23 cellular contexts compared by ENCODE assay signal in the genomic region with DNA sequence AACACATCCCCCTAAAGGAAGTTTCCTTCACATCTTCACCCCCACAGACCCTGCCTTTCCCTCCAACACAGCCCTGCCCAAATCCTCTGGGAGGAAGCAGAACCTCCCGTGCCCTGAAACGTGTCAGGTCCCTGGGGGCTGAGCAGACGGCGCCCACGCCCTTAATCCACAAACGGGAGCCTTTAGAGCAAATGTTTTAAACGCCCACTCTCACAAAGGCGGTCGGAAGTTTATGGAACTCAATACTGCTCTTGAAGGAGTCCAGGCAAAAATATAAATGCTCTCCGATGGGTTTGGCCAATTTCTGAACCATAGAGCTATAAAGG.
DNase-seq lines count a peak whose midpoint lies in the region; ATAC-seq, FAIRE-seq and TF ChIP-seq lines count a peak whose summit lies in the region.
"Had no signal": no experiment of that assay in that cellular context is flagged by ENCODE, and none has a peak within 500 bp of the region (broad histone marks: within the 10 kb centered on the region; RNA-seq: fewer than 3 reads in every experiment).

No MANE protein-coding gene starts in this region.

- H3K9me3 ChIP-seq in heart right ventricle (peaks cover 0 to 23% (median 0%) of the 10 kb centered on the region in 11 donors), right atrium auricular region (peaks cover 0 to 9% of the 10 kb centered on the region in 2 donors), Panc1 (ENCODE audit: control insufficient read depth, insufficient read depth, low read depth, low read length) (no peaks in the 10 kb centered on the region), upper lobe of left lung (no peaks in the 10 kb centered on the region), kidney (ENCODE audit: control insufficient read depth in 1 of 2, low read length in 2 of 2) (no peaks in the 10 kb centered on the region)
- H3K9me3 ChIP-seq: SJSA1 had no signal

- H3K4me1 Mint-ChIP-seq in osteocyte (ENCODE audit: unreplicated experiment), result peaks cover 32% of the 10 kb centered on the region
- H3K4me1 Mint-ChIP-seq: CD4-positive, alpha-beta memory T cell; GM23338 had no signal

- in situ Hi-C loops in Panc1 (cut with HindIII; ENCODE audit: low pct_unique_long_range_greater_than_20kb, low sequenced_read_pairs), result no loop called here

- DNase-seq in heart right ventricle, result no peak
- DNase-seq in right atrium auricular region (ENCODE audit: low spot score), result no peak
- DNase-seq in Panc1 (ENCODE audit: low read depth, low spot score), result no peak
- DNase-seq in osteocyte (ENCODE audit: extremely low spot score, unreplicated experiment), result peak; percentile 73
- DNase-seq in upper lobe of left lung, result no peak
- DNase-seq in kidney, result no peak
- DNase-seq in UCSD-AML1 (lab: John Stamatoyannopoulos, UW; ENCODE audit: unreplicated experiment), result no peak
- DNase-seq: C1 segment of cervical spinal cord; Caco-2; CD4-positive, alpha-beta memory T cell; KBM-7; NCI-H1105 treated with DMSO at 0.1 percent for 48 hours; NCI-H2029; NCI-H446; NCI-H524 treated with DMSO at 0.1 percent for 48 hours; NCI-H774; PC-3 had no signal

- H3K9me3 Mint-ChIP-seq in osteocyte (ENCODE audit: unreplicated experiment), result peaks cover 25% of the 10 kb centered on the region

- H3K36me3 ChIP-seq in heart right ventricle, result no peaks in the 10 kb centered on the region
- no peaks in the 10 kb centered on the region for H3K36me3 ChIP-seq in right atrium auricular region
- H3K36me3 ChIP-seq in Panc1 (ENCODE audit: control insufficient read depth, insufficient read depth, low read length), result no peaks in the 10 kb centered on the region
- H3K36me3 ChIP-seq in upper lobe of left lung, result no peaks in the 10 kb centered on the region
- H3K36me3 ChIP-seq in kidney (ENCODE audit: control insufficient read depth in 1 of 2, insufficient read depth in 2 of 2, low read length in 2 of 2), result no peaks in the 10 kb centered on the region
- H3K36me3 ChIP-seq: HAP-1, SJSA1 had no signal

- intact Hi-C loops in heart right ventricle (cut with DNase I) (no loop called here), Panc1 (cut with micrococcal nuclease; ENCODE audit: unreplicated experiment) (no loop called here), kidney (cut with DNase I) (no loop called here)

- no peak for FAIRE-seq in kidney (lab: Jason Lieb, UNC)
- FAIRE-seq: G401.6 had no signal

- CTCF ChIA-PET in Panc1 (lab: Charles Lee), result no interaction called here

- peaks cover 2% of the 10 kb centered on the region for H3K36me3 Mint-ChIP-seq in osteocyte (ENCODE audit: unreplicated experiment)
- H3K36me3 Mint-ChIP-seq: CD4-positive, alpha-beta memory T cell had no signal

- ATAC-seq in heart right ventricle (peak in 7 of 8 donors; percentile 7 to 73 (median 41)), Panc1 (0 out of 2 replicates have a peak, but pooled peaks have one; percentile 29), upper lobe of left lung (ENCODE audit: low FRiP score in 2 of 2) (peak; percentile 19 to 34), GM21423 (IDR thresholded peaks at IDR 0.05; ENCODE audit: unreplicated experiment) (no peak)
- ATAC-seq: GM23338, PC-3, Right ventricle myocardium inferior had no signal

- TF ChIP-seq CTCF in heart right ventricle (IDR thresholded peaks at IDR 0.05) (no peak), right atrium auricular region (IDR thresholded peaks at IDR 0.05) (no peak), Panc1 (IDR thresholded peaks at IDR 0.05) (no peak), osteocyte (IDR thresholded peaks at IDR 0.05) (no peak), upper lobe of left lung (IDR thresholded peaks at IDR 0.05) (no peak), kidney (IDR thresholded peaks at IDR 0.05; ENCODE audit: borderline replicate concordance, extremely low read depth, insufficient read depth) (no peak)

- POLR2A ChIA-PET in Panc1 (lab: Charles Lee), result interaction anchor here (0.6 kb wide), 1 partner anchor 59 kb away, joined by 3 read pairs; no protein-coding TSS in a partner anchor

- H3K27me3 Mint-ChIP-seq in osteocyte (ENCODE audit: unreplicated experiment), result no peaks in the 10 kb centered on the region

- H3K4me3 ChIP-seq in heart right ventricle, result no peak overlapping the region
- no peak overlapping the region for H3K4me3 ChIP-seq in right atrium auricular region
- H3K4me3 ChIP-seq in Panc1 (ENCODE audit: low read depth in 2 of 2, low read length in 2 of 2), result no peak overlapping the region
- no peak overlapping the region for H3K4me3 ChIP-seq in upper lobe of left lung
- H3K4me3 ChIP-seq in kidney (ENCODE audit: low read length in 2 of 2), result no peak overlapping the region
- H3K4me3 ChIP-seq: GM23338, HAP-1, SJSA1 had no signal

- H3K4me1 ChIP-seq in heart right ventricle (peaks cover 0 to 10% (median 6%) of the 10 kb centered on the region in 9 donors), right atrium auricular region (no peaks in the 10 kb centered on the region), Panc1 (ENCODE audit: control insufficient read depth, insufficient read depth, low read length) (peaks cover 3% of the 10 kb centered on the region; the same call in 1 of the 2 replicates), upper lobe of left lung (no peaks in the 10 kb centered on the region), kidney (ENCODE audit: control insufficient read depth in 1 of 2, insufficient read depth in 1 of 2, low read depth in 1 of 2, low read length in 2 of 2) (no peaks in the 10 kb centered on the region)
- H3K4me1 ChIP-seq: Caco-2, HAP-1 had no signal

- H3K4me3 Mint-ChIP-seq in osteocyte (ENCODE audit: unreplicated experiment), result no peak overlapping the region
- H3K4me3 Mint-ChIP-seq: CD4-positive, alpha-beta memory T cell; GM23338 had no signal

- peak overlapping the region; percentile 38 for H3K27ac Mint-ChIP-seq in osteocyte (ENCODE audit: unreplicated experiment)
- H3K27ac Mint-ChIP-seq: GM23338 had no signal

- no peak overlapping the region for H3K9ac ChIP-seq in kidney (ENCODE audit: low read length in 2 of 2)

- BruUV-seq in Panc1 (replicated peaks; lab: Mats Ljungman, UMichigan), result no TSS peak

- no peak for TF ChIP-seq POLR2A in upper lobe of left lung (IDR thresholded peaks at IDR 0.05)

- no peak for TF ChIP-seq EP300 in upper lobe of left lung (IDR thresholded peaks at IDR 0.05)

- H3K27ac ChIP-seq in heart right ventricle, result no peak overlapping the region
- no peak overlapping the region for H3K27ac ChIP-seq in right atrium auricular region
- no peak overlapping the region for H3K27ac ChIP-seq in Panc1 (ENCODE audit: low read length)
- no peak overlapping the region for H3K27ac ChIP-seq in upper lobe of left lung
- H3K27ac ChIP-seq in kidney (ENCODE audit: low read depth in 2 of 2, low read length in 2 of 2), result no peak overlapping the region

- H3K27me3 ChIP-seq in heart right ventricle (no peaks in the 10 kb centered on the region), right atrium auricular region (no peaks in the 10 kb centered on the region), Panc1 (ENCODE audit: control insufficient read depth, insufficient read depth, low read length) (no peaks in the 10 kb centered on the region), upper lobe of left lung (no peaks in the 10 kb centered on the region)
- H3K27me3 ChIP-seq: SJSA1 had no signal

- WGBS in heart right ventricle, 2 donors, result 43 to 51% methylated on average over 10 of the region's 10 CpGs
- 77 to 82% methylated on average over 10 of the region's 10 CpGs for WGBS in upper lobe of left lung, 2 donors
